Comparison of ENCODE assay signal across 8 cellular contexts in the genomic region with DNA sequence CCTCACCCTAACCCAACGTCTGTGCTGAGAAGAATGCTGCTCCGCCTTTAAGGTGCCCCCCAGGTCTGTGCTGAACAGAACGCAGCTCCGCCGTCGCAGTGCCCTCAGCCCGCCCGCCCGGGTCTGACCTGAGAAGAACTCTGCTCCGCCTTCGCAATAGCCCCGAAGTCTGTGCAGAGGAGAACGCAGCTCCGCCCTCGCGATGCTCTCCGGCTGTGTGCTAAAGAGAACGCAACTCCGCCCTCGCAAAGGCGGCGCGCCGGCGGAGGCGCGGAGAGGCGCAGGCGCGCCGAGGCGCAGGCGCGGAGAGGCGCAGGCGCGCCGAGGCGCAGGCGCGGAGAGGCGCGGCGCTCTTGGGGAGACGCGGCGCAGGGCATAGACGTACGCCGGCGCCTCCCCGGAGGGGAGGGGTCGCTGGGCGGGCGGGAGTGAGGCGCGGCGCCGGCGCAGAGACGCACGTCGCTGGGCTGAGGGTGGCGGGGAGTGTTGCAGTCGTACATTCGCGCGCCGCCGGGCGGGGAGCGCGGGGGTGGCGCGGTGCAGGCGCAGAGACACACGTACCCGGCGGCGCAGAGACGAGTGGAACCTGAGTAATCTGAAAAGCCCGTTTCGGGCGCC. TPM values are rescaled to one million over a fixed set of nuclear protein-coding genes. Genes with fewer than 3 reads are reported as not detected.
DNase-seq lines count a peak whose midpoint lies in the region; ATAC-seq and TF ChIP-seq lines count a peak whose summit lies in the region.
"Not testable (repeated sequence)": the region's sequence is repeated elsewhere in the genome, so short reads cannot be mapped to it uniquely, and the experiment has no call there.

No MANE protein-coding gene starts in this region.

- H3K4me3 Mint-ChIP-seq in type B pancreatic cell, result peak overlapping the region; percentile 98

- not testable (repeated sequence) for H3K36me3 ChIP-seq in kidney epithelial cell (ENCODE audit: control insufficient read depth, insufficient read depth, low read length)

- not testable (repeated sequence) for H3K27me3 ChIP-seq in kidney epithelial cell (ENCODE audit: control insufficient read depth, insufficient read depth, low read length)

- peak; percentile 47 for TF ChIP-seq POLR2A in NB4 (IDR thresholded peaks at IDR 0.05; ENCODE audit: extremely low read depth, insufficient read length)

- H3K9me3 Mint-ChIP-seq in type B pancreatic cell, result not testable (repeated sequence)

- peak overlapping the region; percentile 95 for H3K27ac Mint-ChIP-seq in type B pancreatic cell

- H3K4me1 Mint-ChIP-seq in type B pancreatic cell (ENCODE audit: unreplicated experiment), result not testable (repeated sequence)

- H3K27me3 Mint-ChIP-seq in type B pancreatic cell, result not testable (repeated sequence)

- peak overlapping the region; percentile 78 for H3K4me3 ChIP-seq in NB4 (ENCODE audit: low read depth, low read length)
- peak overlapping the region; percentile 57 for H3K4me3 ChIP-seq in kidney epithelial cell (ENCODE audit: low read depth, low read length)
- H3K4me3 ChIP-seq in skeletal muscle cell (ENCODE audit: low read depth, low read length), result peak overlapping the region; percentile 64

- not testable (repeated sequence) for TF ChIP-seq CTCF in NB4 (IDR thresholded peaks at IDR 0.05; ENCODE audit: low read depth, low read length); kidney epithelial cell (IDR thresholded peaks at IDR 0.05; ENCODE audit: insufficient read depth, low read length, poor library complexity, severe bottlenecking); type B pancreatic cell (conservative IDR thresholded peaks at IDR 0.05)

- DNase-seq in NB4 (ENCODE audit: low read depth) (peak; percentile 89), ecto neural progenitor cell (ENCODE audit: low spot score) (peak; percentile 72), skeletal muscle cell (ENCODE audit: low read depth) (peak; percentile 78), type B pancreatic cell (ENCODE audit: extremely low spot score, unreplicated experiment) (peak; percentile 88)
- peak; percentile 93 for DNase-seq in activated CD8-positive, alpha-beta memory T cell treated with anti-CD3 and anti-CD28 coated beads, Interleukin-2, amount 50 U/mL, for 48 hours
- DNase-seq in kidney epithelial cell (ENCODE audit: low read depth), result not testable (repeated sequence)

- ATAC-seq in GM18498 (IDR thresholded peaks at IDR 0.05; ENCODE audit: unreplicated experiment) (peak; percentile 97), HG02642 (IDR thresholded peaks at IDR 0.05; ENCODE audit: poor library complexity, unreplicated experiment) (peak; percentile 100)

- H3K36me3 Mint-ChIP-seq in type B pancreatic cell, result not testable (repeated sequence)

RNA-seq across cellular contexts. Expression of gene RABL2A, which starts 23.5 kb away (rescaled TPM):
- total RNA-seq in kidney epithelial cell (9.6 and 11.8 TPM in 2 replicates), type B pancreatic cell (ENCODE audit: low replicate concordance) (30.7 and 47.0 TPM in 2 replicates)
